In genomic region chr5:59810041-59810440, GRCh38 we compare ENCODE assay signal across 8 cellular contexts.
DNase-seq lines count a peak whose midpoint lies in the region; ATAC-seq, FAIRE-seq and TF ChIP-seq lines count a peak whose summit lies in the region.

No MANE protein-coding gene starts in this region.

- peak overlapping the region; percentile 78 for H3K4me2 ChIP-seq in A549

- no peak for TF ChIP-seq EP300 in A549 (IDR thresholded peaks at IDR 0.05)

- FAIRE-seq in A549 (lab: Jason Lieb, UNC) (peak; percentile 91), GM12891 (lab: Jason Lieb, UNC) (peak; percentile 90)

- DNase-seq in A549 (ENCODE audit: low read depth in 1 of 2, low spot score in 1 of 2) = peak; percentile 70 to 82
- DNase-seq in GM12891 (ENCODE audit: insufficient read length, low spot score) = no peak
- DNase-seq in NCI-H748 (lab: John Stamatoyannopoulos, UW; ENCODE audit: unreplicated experiment) = peak; percentile 75
- DNase-seq in activated CD8-positive, alpha-beta memory T cell treated with anti-CD3 and anti-CD28 coated beads, Interleukin-2, amount 50 U/mL, for 24 hours (ENCODE audit: extremely low read depth) = peak; percentile 24
- peak; percentile 78 for DNase-seq in epithelial cell of esophagus (ENCODE audit: low read depth)
- DNase-seq in mucosa of gallbladder (ENCODE audit: low spot score) = peak; percentile 72
- peak; percentile 19 for DNase-seq in stimulated activated CD8-positive, alpha-beta memory T cell treated with anti-CD3 and anti-CD28 coated beads, Interleukin-7, amount 100 ng/mL, for 24 hours (ENCODE audit: low read depth)

- H3K4me3 ChIP-seq in A549 (peak overlapping the region; percentile 28; the same call in 1 of the 3 replicates), epithelial cell of esophagus (ENCODE audit: low read length) (peak overlapping the region; percentile 32)

- peak in 1 of 2 experiments; percentile 80; a peak in 3 of 6 replicates for ATAC-seq in A549
- peak; percentile 58 for ATAC-seq in HG03159 (IDR thresholded peaks at IDR 0.05; ENCODE audit: unreplicated experiment)

- TF ChIP-seq RAD21 in A549 (conservative IDR thresholded peaks at IDR 0.05 in 1 of 2, IDR thresholded peaks at IDR 0.05 in 1 of 2) = peak; percentile 84 to 89

- POLR2A ChIA-PET in A549 (lab: Yijun Ruan, JAX) = no interaction called here

- no peaks in the 10 kb centered on the region for H3K9me3 ChIP-seq in A549

- TF ChIP-seq POLR2A in A549 (IDR thresholded peaks at IDR 0.05; ENCODE audit: low read length) (no peak), GM12891 (IDR thresholded peaks at IDR 0.05; ENCODE audit: low read depth, low read length) (no peak)

- CTCF ChIA-PET in A549 (lab: Yijun Ruan, JAX) = interaction anchor here (0.6 to 4.8 kb wide), 61 partner anchors 8 to 1012 kb away, joined by 3 to 38 read pairs (median 4); partner anchors contain the start of gene DEPDC1B

- WGBS in A549 (ENCODE audit: missing lambda C conversion rate) = 6% methylated on average over 14 of the region's 14 CpGs

- H3K27ac ChIP-seq in A549 = no peak overlapping the region

- H3K4me1 ChIP-seq in A549 = peaks cover 11% of the 10 kb centered on the region; the same call in 2 of the 3 replicates

- TF ChIP-seq CTCF in A549 (IDR thresholded peaks at IDR 0.05) (peak; percentile 93), epithelial cell of esophagus (IDR thresholded peaks at IDR 0.05; ENCODE audit: insufficient read depth, low read depth, low read length, missing control alignments) (peak; percentile 92)

TF ChIP-seq in A549, 52 proteins besides CTCF, POLR2A, EP300 and RAD21:
- peak; percentile 50 for TF ChIP-seq MAX (IDR thresholded peaks at IDR 0.05)
- TF ChIP-seq SMC3 (IDR thresholded peaks at IDR 0.05) = peak; percentile 93
- no peak for TF ChIP-seq HOXB13 (CRISPR knock-in tag; IDR thresholded peaks at IDR 0.05; ENCODE audit: low read depth)

TF ChIP-seq in GM12891, 5 proteins besides CTCF, POLR2A, EP300 and RAD21:
- TF ChIP-seq POU2F2 (IDR thresholded peaks at IDR 0.05; ENCODE audit: low read depth, low read length) = no peak
- TF ChIP-seq SPI1 (IDR thresholded peaks at IDR 0.05; ENCODE audit: low read depth, low read length) = no peak
